25 cellular contexts compared by ENCODE assay signal in the genomic region with DNA sequence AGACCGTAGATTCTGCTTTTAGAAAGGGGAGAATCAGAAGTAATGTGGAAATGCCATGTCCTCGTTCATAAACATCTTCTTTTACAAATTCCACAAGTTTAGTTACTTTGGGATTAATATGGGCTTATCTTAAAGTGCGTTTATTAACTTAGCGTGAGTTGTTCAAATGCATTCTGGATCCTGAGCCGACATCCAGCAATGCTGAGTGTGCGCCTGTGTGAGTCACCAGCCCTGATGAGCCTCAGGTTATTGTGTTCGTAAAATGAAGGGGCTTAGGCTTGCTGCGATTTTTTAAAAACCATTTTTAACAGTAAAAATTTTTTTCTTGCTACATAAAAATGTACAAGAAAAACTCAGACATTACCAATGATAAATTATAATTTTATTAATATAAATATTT.
"Had no signal": no experiment of that assay in that cellular context is flagged by ENCODE, and none has a peak within 500 bp of the region (broad histone marks: within the 10 kb centered on the region; RNA-seq: fewer than 3 reads in every experiment).

No MANE protein-coding gene starts in this region.

- H3K36me3 ChIP-seq: ovary, right lobe of liver, sigmoid colon, stomach, thoracic aorta, thyroid gland, tibial nerve, upper lobe of left lung, vagina had no signal

- H3K4me3 ChIP-seq: ovary, psoas muscle, right lobe of liver, sigmoid colon, stomach, thoracic aorta, thyroid gland, tibial nerve, upper lobe of left lung, vagina had no signal

- H3K27me3 ChIP-seq: ovary, right lobe of liver, sigmoid colon, thyroid gland, upper lobe of left lung, vagina had no signal

- ATAC-seq: natural killer cell treated with Interleukin-12 subunit alpha and Interleukin-12 subunit beta and Interleukin-15 and Interleukin-18, amount 100 ng/mL, for 72 hours; psoas muscle; right cardiac atrium; right lobe of liver; stimulated activated effector memory CD8-positive, alpha-beta T cell treated with anti-CD3 and anti-CD28 coated beads, Interleukin-12 subunit alpha, Interleukin-12 subunit beta, amount 100 ng/mL, for 72 hours; stimulated activated naive B cell treated with anti-CD40 and anti-IgM and Interleukin-4, amounts not matched to agents 10 μg/mL and 1 μg/mL and 100 μg/mL, for 72 hours had no signal

- H3K9me3 ChIP-seq: ovary, psoas muscle, right lobe of liver, sigmoid colon, stomach, thoracic aorta, thyroid gland, tibial nerve, upper lobe of left lung, vagina had no signal

- H2AFZ ChIP-seq: parathyroid adenoma had no signal

- H3K79me2 ChIP-seq: parathyroid adenoma had no signal

- H3K27ac ChIP-seq: ovary, parathyroid adenoma, psoas muscle, right lobe of liver, sigmoid colon, stomach, thoracic aorta, thyroid gland, tibial nerve, upper lobe of left lung, vagina had no signal

- DNase-seq: nephron progenitor cell; occipital lobe; ovary; posterior cingulate gyrus; psoas muscle; right cardiac atrium; right lobe of liver; sigmoid colon; small intestine; stimulated activated CD4-positive, alpha-beta T cell treated with anti-CD3 and anti-CD28 coated beads, Interleukin-15, amount 100 ng/mL, for 24 hours; stimulated activated CD4-positive, alpha-beta T cell treated with anti-CD3 and anti-CD28 coated beads, Interleukin-2, amount 100 ng/mL, for 24 hours; stimulated activated CD4-positive, alpha-beta T cell treated with anti-CD3 and anti-CD28 coated beads, Interleukin-2, amount 100 ng/mL, for 48 hours; stimulated activated CD4-positive, alpha-beta T cell treated with anti-CD3 and anti-CD28 coated beads, Interleukin-4, amount 100 ng/mL, for 24 hours; stimulated activated naive B cell treated with anti-CD40 and anti-IgM and Interleukin-4, amounts not matched to agents 10 μg/mL and 1 μg/mL and 100 μg/mL, for 72 hours; stimulated activated naive CD4-positive, alpha-beta T cell treated with Interleukin-2 at 50 U/mL for 16 hours; stomach; thyroid gland; trophoblast cell; upper lobe of left lung had no signal

- H3K9ac ChIP-seq: parathyroid adenoma had no signal

- H3K4me1 ChIP-seq: parathyroid adenoma, psoas muscle, right lobe of liver, stomach, thyroid gland, tibial nerve, upper lobe of left lung, vagina had no signal
